15 cellular contexts compared by ENCODE assay signal in genomic region chr1:207620573-207620893, GRCh38. TPM values are rescaled to one million over a fixed set of nuclear protein-coding genes. Genes with fewer than 3 reads are reported as not detected.
"Had no signal": no experiment of that assay in that cellular context is flagged by ENCODE, and none has a peak within 500 bp of the region (broad histone marks: within the 10 kb centered on the region; RNA-seq: fewer than 3 reads in every experiment).

No MANE protein-coding gene starts in this region.

- H3K4me1 ChIP-seq: colonic mucosa, prostate gland, right lobe of liver had no signal

- H3K4me1 Mint-ChIP-seq: activated CD4-positive, alpha-beta memory T cell treated with anti-CD3 and anti-CD28 coated beads, Interleukin-2, amount 10 ng/mL, durations not matched to agents 7 days and 5 days; stimulated activated naive CD8-positive, alpha-beta T cell treated with anti-CD3 and anti-CD28 coated beads, Interleukin-15, amount 100 ng/mL, for 72 hours had no signal

- H3K9me3 ChIP-seq: colonic mucosa, esophagus muscularis mucosa, prostate gland, right lobe of liver had no signal

- H3K36me3 ChIP-seq: colonic mucosa, esophagus muscularis mucosa, prostate gland, right lobe of liver had no signal

- H3K27ac Mint-ChIP-seq: activated CD4-positive, alpha-beta memory T cell treated with anti-CD3 and anti-CD28 coated beads, Interleukin-2, amount 10 ng/mL, durations not matched to agents 7 days and 5 days; activated naive CD8-positive, alpha-beta T cell; stimulated activated naive CD8-positive, alpha-beta T cell treated with anti-CD3 and anti-CD28 coated beads, Interleukin-15, amount 100 ng/mL, for 72 hours; T-cell; WTC11 had no signal

- H3K9me3 Mint-ChIP-seq: activated CD4-positive, alpha-beta memory T cell treated with anti-CD3 and anti-CD28 coated beads, Interleukin-2, amount 10 ng/mL, durations not matched to agents 7 days and 5 days; nephron; stimulated activated naive CD8-positive, alpha-beta T cell treated with anti-CD3 and anti-CD28 coated beads, Interleukin-15, amount 100 ng/mL, for 72 hours had no signal

- H3K4me3 Mint-ChIP-seq: activated CD4-positive, alpha-beta memory T cell treated with anti-CD3 and anti-CD28 coated beads, Interleukin-2, amount 10 ng/mL, durations not matched to agents 7 days and 5 days; activated naive CD8-positive, alpha-beta T cell; nephron; stimulated activated naive CD8-positive, alpha-beta T cell treated with anti-CD3 and anti-CD28 coated beads, Interleukin-15, amount 100 ng/mL, for 72 hours; T-cell; WTC11 had no signal

- DNase-seq: activated CD4-positive, alpha-beta memory T cell treated with anti-CD3 and anti-CD28 coated beads, Interleukin-2, amount 10 ng/mL, durations not matched to agents 7 days and 5 days; activated CD8-positive, alpha-beta memory T cell treated with anti-CD3 and anti-CD28 coated beads, Interleukin-2, amount 50 U/mL, for 4 hours; colonic mucosa; right lobe of liver had no signal

- H3K27me3 ChIP-seq: colonic mucosa, esophagus muscularis mucosa, right lobe of liver had no signal

- H3K4me3 ChIP-seq: colonic mucosa, esophagus muscularis mucosa, prostate gland, right lobe of liver had no signal

- H3K27ac ChIP-seq: colonic mucosa, esophagus muscularis mucosa, prostate gland, right lobe of liver had no signal

- H3K27me3 Mint-ChIP-seq: stimulated activated naive CD8-positive, alpha-beta T cell treated with anti-CD3 and anti-CD28 coated beads, Interleukin-15, amount 100 ng/mL, for 72 hours had no signal

- H3K36me3 Mint-ChIP-seq: activated naive CD8-positive, alpha-beta T cell had no signal

RNA-seq across cellular contexts. Expression of gene CR1L, which starts 24.4 kb away (rescaled TPM):
- total RNA-seq: activated CD4-positive, alpha-beta memory T cell treated with anti-CD3 and anti-CD28 coated beads, Interleukin-2, amount 10 ng/mL, durations not matched to agents 7 days and 5 days; colonic mucosa; esophagus muscularis mucosa; glomerular endothelial cell; osteoblast; prostate gland; temporal lobe; ureter had no signal
